Comparison of ENCODE assay signal across 1 cellular context in the genomic region with DNA sequence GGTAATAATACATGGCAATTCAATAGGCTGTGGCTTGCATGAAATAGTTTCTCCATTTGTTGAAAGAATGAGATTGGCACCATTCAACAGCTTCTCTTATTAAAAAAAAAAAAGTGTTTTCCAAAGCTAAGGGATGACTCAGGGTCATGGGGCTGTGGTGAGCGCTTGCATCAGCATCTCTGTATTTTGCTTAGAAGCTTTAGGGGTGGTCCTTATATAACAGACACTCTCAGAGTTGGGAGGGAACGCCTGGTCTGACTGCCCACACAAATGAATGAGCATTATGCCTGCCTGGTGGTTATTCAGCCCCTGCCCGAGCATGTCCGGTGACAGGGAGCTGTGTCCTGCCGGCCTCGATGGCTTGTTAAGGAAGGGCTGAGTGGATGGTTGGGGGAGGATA.
TF ChIP-seq lines count a peak whose summit lies in the region.

No MANE protein-coding gene starts in this region.

TF ChIP-seq in HEK293, 187 proteins besides CTCF, POLR2A, EP300 and RAD21 (continued from another document):
- TF ChIP-seq, protein P1, sequence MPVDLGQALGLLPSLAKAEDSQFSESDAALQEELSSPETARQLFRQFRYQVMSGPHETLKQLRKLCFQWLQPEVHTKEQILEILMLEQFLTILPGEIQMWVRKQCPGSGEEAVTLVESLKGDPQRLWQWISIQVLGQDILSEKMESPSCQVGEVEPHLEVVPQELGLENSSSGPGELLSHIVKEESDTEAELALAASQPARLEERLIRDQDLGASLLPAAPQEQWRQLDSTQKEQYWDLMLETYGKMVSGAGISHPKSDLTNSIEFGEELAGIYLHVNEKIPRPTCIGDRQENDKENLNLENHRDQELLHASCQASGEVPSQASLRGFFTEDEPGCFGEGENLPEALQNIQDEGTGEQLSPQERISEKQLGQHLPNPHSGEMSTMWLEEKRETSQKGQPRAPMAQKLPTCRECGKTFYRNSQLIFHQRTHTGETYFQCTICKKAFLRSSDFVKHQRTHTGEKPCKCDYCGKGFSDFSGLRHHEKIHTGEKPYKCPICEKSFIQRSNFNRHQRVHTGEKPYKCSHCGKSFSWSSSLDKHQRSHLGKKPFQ (tag by site-specific recombination; IDR thresholded peaks at IDR 0.05) = no peak
- TF ChIP-seq ZBTB20 (tag by site-specific recombination; IDR thresholded peaks at IDR 0.05) (peak; percentile 73), ZNF624 (tag by site-specific recombination; IDR thresholded peaks at IDR 0.05) (no peak), MYNN (tag by site-specific recombination; IDR thresholded peaks at IDR 0.05; ENCODE audit: borderline replicate concordance) (no peak), ZNF530 (tag by site-specific recombination; IDR thresholded peaks at IDR 0.05; ENCODE audit: low read depth) (no peak), ZNF404 (tag by site-specific recombination; IDR thresholded peaks at IDR 0.05) (no peak), ZNF341 (tag by site-specific recombination; IDR thresholded peaks at IDR 0.05; ENCODE audit: low read depth) (no peak), ZNF510 (tag by site-specific recombination; IDR thresholded peaks at IDR 0.05; ENCODE audit: insufficient replicate concordance) (no peak), ZIC2 (tag by site-specific recombination; IDR thresholded peaks at IDR 0.05) (no peak; the same call in 1 of the 2 replicates), ZNF670 (tag by site-specific recombination; IDR thresholded peaks at IDR 0.05; ENCODE audit: low read depth) (no peak), ZFP3 (tag by site-specific recombination; IDR thresholded peaks at IDR 0.05; ENCODE audit: low read depth) (no peak), KLF9 (tag by site-specific recombination; IDR thresholded peaks at IDR 0.05; ENCODE audit: low read depth) (no peak), TRIM28 (IDR thresholded peaks at IDR 0.05; ENCODE audit: borderline replicate concordance, low read length) (no peak; the same call in 1 of the 2 replicates), ZNF223 (tag by site-specific recombination; IDR thresholded peaks at IDR 0.05) (no peak), ZNF610 (tag by site-specific recombination; IDR thresholded peaks at IDR 0.05; ENCODE audit: borderline replicate concordance) (no peak), SCRT1 (tag by site-specific recombination; IDR thresholded peaks at IDR 0.05; ENCODE audit: borderline replicate concordance) (no peak)
- TF ChIP-seq, protein P2, sequence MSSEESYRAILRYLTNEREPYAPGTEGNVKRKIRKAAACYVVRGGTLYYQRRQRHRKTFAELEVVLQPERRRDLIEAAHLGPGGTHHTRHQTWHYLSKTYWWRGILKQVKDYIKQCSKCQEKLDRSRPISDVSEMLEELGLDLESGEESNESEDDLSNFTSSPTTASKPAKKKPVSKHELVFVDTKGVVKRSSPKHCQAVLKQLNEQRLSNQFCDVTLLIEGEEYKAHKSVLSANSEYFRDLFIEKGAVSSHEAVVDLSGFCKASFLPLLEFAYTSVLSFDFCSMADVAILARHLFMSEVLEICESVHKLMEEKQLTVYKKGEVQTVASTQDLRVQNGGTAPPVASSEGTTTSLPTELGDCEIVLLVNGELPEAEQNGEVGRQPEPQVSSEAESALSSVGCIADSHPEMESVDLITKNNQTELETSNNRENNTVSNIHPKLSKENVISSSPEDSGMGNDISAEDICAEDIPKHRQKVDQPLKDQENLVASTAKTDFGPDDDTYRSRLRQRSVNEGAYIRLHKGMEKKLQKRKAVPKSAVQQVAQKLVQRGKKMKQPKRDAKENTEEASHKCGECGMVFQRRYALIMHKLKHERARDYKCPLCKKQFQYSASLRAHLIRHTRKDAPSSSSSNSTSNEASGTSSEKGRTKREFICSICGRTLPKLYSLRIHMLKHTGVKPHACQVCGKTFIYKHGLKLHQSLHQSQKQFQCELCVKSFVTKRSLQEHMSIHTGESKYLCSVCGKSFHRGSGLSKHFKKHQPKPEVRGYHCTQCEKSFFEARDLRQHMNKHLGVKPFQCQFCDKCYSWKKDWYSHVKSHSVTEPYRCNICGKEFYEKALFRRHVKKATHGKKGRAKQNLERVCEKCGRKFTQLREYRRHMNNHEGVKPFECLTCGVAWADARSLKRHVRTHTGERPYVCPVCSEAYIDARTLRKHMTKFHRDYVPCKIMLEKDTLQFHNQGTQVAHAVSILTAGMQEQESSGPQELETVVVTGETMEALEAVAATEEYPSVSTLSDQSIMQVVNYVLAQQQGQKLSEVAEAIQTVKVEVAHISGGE (tag by site-specific recombination; conservative IDR thresholded peaks at IDR 0.05; ENCODE audit: low read depth) = no peak
- TF ChIP-seq, protein P3, sequence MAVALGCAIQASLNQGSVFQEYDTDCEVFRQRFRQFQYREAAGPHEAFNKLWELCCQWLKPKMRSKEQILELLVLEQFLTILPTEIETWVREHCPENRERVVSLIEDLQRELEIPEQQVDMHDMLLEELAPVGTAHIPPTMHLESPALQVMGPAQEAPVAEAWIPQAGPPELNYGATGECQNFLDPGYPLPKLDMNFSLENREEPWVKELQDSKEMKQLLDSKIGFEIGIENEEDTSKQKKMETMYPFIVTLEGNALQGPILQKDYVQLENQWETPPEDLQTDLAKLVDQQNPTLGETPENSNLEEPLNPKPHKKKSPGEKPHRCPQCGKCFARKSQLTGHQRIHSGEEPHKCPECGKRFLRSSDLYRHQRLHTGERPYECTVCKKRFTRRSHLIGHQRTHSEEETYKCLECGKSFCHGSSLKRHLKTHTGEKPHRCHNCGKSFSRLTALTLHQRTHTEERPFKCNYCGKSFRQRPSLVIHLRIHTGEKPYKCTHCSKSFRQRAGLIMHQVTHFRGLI (tag by site-specific recombination; IDR thresholded peaks at IDR 0.05) = no peak; the same call in 1 of the 2 replicates
- TF ChIP-seq, protein P4, sequence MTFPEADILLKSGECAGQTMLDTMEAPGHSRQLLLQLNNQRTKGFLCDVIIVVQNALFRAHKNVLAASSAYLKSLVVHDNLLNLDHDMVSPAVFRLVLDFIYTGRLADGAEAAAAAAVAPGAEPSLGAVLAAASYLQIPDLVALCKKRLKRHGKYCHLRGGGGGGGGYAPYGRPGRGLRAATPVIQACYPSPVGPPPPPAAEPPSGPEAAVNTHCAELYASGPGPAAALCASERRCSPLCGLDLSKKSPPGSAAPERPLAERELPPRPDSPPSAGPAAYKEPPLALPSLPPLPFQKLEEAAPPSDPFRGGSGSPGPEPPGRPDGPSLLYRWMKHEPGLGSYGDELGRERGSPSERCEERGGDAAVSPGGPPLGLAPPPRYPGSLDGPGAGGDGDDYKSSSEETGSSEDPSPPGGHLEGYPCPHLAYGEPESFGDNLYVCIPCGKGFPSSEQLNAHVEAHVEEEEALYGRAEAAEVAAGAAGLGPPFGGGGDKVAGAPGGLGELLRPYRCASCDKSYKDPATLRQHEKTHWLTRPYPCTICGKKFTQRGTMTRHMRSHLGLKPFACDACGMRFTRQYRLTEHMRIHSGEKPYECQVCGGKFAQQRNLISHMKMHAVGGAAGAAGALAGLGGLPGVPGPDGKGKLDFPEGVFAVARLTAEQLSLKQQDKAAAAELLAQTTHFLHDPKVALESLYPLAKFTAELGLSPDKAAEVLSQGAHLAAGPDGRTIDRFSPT (tag by site-specific recombination; IDR thresholded peaks at IDR 0.05) = no peak
- TF ChIP-seq, protein P5, sequence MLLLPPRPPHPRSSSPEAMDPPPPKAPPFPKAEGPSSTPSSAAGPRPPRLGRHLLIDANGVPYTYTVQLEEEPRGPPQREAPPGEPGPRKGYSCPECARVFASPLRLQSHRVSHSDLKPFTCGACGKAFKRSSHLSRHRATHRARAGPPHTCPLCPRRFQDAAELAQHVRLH (tag by site-specific recombination; IDR thresholded peaks at IDR 0.05) = no peak
- TF ChIP-seq, protein P6, sequence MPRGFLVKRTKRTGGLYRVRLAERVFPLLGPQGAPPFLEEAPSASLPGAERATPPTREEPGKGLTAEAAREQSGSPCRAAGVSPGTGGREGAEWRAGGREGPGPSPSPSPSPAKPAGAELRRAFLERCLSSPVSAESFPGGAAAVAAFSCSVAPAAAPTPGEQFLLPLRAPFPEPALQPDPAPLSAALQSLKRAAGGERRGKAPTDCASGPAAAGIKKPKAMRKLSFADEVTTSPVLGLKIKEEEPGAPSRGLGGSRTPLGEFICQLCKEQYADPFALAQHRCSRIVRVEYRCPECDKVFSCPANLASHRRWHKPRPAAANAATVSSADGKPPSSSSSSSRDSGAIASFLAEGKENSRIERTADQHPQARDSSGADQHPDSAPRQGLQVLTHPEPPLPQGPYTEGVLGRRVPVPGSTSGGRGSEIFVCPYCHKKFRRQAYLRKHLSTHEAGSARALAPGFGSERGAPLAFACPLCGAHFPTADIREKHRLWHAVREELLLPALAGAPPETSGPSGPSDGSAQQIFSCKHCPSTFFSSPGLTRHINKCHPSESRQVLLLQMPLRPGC (tag by site-specific recombination; IDR thresholded peaks at IDR 0.05) = no peak
